In the genomic region with DNA sequence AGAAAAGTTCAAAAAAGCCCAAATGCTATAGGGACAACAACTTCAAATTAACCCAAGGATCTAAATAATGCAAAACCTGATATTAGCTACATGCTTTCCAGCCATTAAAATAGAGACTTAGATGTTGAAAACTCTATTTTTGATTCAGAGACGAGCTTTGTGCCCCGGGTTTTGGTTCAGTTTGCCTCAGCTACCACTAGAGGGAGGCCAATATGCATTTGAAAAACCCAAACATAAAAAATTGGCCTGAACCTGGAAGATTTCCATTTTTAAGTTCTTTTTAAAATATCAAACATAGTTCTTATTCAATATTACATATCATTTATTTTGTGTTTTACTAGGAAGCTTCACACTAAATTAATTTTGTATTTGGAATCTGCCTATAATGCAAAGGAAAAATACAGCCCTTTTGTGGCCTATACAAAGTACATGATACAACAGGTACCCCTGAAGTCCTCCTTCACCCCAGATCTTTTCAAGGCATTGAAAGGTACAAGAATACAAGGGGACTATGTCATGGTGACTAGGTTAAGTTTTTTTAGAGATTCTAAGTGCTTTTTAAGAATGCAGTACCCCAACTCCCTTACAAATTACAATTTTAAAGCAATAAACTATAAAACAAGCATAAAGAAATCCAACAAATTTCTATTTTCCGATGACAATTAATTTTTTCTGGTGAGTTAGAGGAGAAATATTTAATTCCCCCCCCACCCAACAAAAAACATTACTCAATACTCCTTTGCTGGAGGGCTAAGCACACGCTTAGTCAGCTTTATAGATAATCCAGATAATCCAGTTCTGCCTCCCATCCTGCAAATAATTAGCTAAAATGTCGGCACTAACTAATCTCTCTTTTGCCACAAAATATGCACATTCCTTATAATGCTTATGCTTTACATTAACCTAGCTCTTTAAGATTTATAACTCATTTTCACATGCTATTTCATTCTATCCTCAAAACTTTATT, we compare ENCODE assay signal across 8 cellular contexts.
DNase-seq lines count a peak whose midpoint lies in the region; ATAC-seq and TF ChIP-seq lines count a peak whose summit lies in the region.

No MANE protein-coding gene starts in this region.

- DNase-seq in DMS114 treated with DMSO at 0.1 percent for 48 hours (lab: John Stamatoyannopoulos, UW; ENCODE audit: unreplicated experiment) (peak; percentile 19), fibroblast of pulmonary artery (ENCODE audit: low read depth) (peak; percentile 69), prostate gland (ENCODE audit: low spot score) (peak; percentile 20)
- no peak for DNase-seq in stimulated activated naive B cell treated with anti-CD40 and anti-IgM and Interleukin-4, amounts not matched to agents 10 μg/mL and 1 μg/mL and 100 μg/mL, for 72 hours

- TF ChIP-seq CTCF in 22Rv1 (IDR thresholded peaks at IDR 0.05) (peak; percentile 90), Loucy (conservative IDR thresholded peaks at IDR 0.05; ENCODE audit: low read length) (peak; percentile 95), WI38 (IDR thresholded peaks at IDR 0.05; ENCODE audit: low read depth, low read length) (peak; percentile 86), fibroblast of pulmonary artery (IDR thresholded peaks at IDR 0.05; ENCODE audit: low read length, missing control alignments) (peak; percentile 95), prostate gland (IDR thresholded peaks at IDR 0.05) (peak; percentile 64 to 82 (median 76))

- H3K4me3 Mint-ChIP-seq in stimulated activated naive B cell treated with anti-CD40 and anti-IgM and Interleukin-4, amounts not matched to agents 10 μg/mL and 1 μg/mL and 100 μg/mL, for 72 hours, result no peak overlapping the region

- H3K79me2 ChIP-seq in Loucy (ENCODE audit: insufficient read depth, low read length), result no peaks in the 10 kb centered on the region

- H4K20me1 ChIP-seq in Loucy (ENCODE audit: insufficient read depth, low read length, poor library complexity, severe bottlenecking), result no peaks in the 10 kb centered on the region

- no peaks in the 10 kb centered on the region for H3K36me3 Mint-ChIP-seq in stimulated activated naive B cell treated with anti-CD40 and anti-IgM and Interleukin-4, amounts not matched to agents 10 μg/mL and 1 μg/mL and 100 μg/mL, for 72 hours

- H3F3A ChIP-seq in Loucy (ENCODE audit: low read depth), result no peaks in the 10 kb centered on the region

- no peak overlapping the region for H3K4me2 ChIP-seq in Loucy (ENCODE audit: low read depth, low read length, poor library complexity, severe bottlenecking)

- no peaks in the 10 kb centered on the region for H3K36me3 ChIP-seq in Loucy (ENCODE audit: insufficient read depth, low read length)
- no peaks in the 10 kb centered on the region for H3K36me3 ChIP-seq in prostate gland

- no peak overlapping the region for H2AFZ ChIP-seq in Loucy (ENCODE audit: low read length)

- no peaks in the 10 kb centered on the region for H3K9me3 Mint-ChIP-seq in stimulated activated naive B cell treated with anti-CD40 and anti-IgM and Interleukin-4, amounts not matched to agents 10 μg/mL and 1 μg/mL and 100 μg/mL, for 72 hours

- H3K9me2 ChIP-seq in Loucy (replicated peaks; ENCODE audit: low read depth, low read length), result no peaks in the 10 kb centered on the region

- H3K4me3 ChIP-seq in Loucy (ENCODE audit: low read length, poor library complexity, severe bottlenecking) (no peak overlapping the region), WI38 (ENCODE audit: low read depth, low read length) (no peak overlapping the region), fibroblast of pulmonary artery (replicated peaks; ENCODE audit: low read depth, low read length) (no peak overlapping the region), prostate gland (no peak overlapping the region)

- peaks cover 0 to 6% of the 10 kb centered on the region in 2 donors for H3K27me3 Mint-ChIP-seq in stimulated activated naive B cell treated with anti-CD40 and anti-IgM and Interleukin-4, amounts not matched to agents 10 μg/mL and 1 μg/mL and 100 μg/mL, for 72 hours

- WGBS in prostate gland, result 29% methylated on average over 5 of the region's 5 CpGs

- no peaks in the 10 kb centered on the region for H3K4me1 ChIP-seq in Loucy (ENCODE audit: insufficient read depth, low read length, poor library complexity, severe bottlenecking)
- peaks cover 3% of the 10 kb centered on the region for H3K4me1 ChIP-seq in prostate gland (replicated peaks)

- H3K27me3 ChIP-seq in Loucy (ENCODE audit: insufficient read depth, low read length, poor library complexity, severe bottlenecking) (no peaks in the 10 kb centered on the region), prostate gland (replicated peaks; ENCODE audit: insufficient read depth) (no peaks in the 10 kb centered on the region)

- intact Hi-C loops in prostate gland (cut with DNase I), result loop anchor here (5.0 kb wide), 1 partner anchor 91 kb away; no protein-coding TSS in a partner anchor

- no peaks in the 10 kb centered on the region for H3K9me3 ChIP-seq in Loucy (ENCODE audit: insufficient read depth, low read depth, low read length)
- no peaks in the 10 kb centered on the region for H3K9me3 ChIP-seq in prostate gland

- no peak for ATAC-seq in stimulated activated naive B cell treated with anti-CD40 and anti-IgM and Interleukin-4, amounts not matched to agents 10 μg/mL and 1 μg/mL and 100 μg/mL, for 72 hours (replicated peaks)
- ATAC-seq in HG02884 (IDR thresholded peaks at IDR 0.05; ENCODE audit: unreplicated experiment), result no peak

- no peaks in the 10 kb centered on the region for H3K4me1 Mint-ChIP-seq in stimulated activated naive B cell treated with anti-CD40 and anti-IgM and Interleukin-4, amounts not matched to agents 10 μg/mL and 1 μg/mL and 100 μg/mL, for 72 hours

- no peak overlapping the region for H3K9ac ChIP-seq in Loucy (ENCODE audit: low read depth, low read length, poor library complexity, severe bottlenecking)

- no peak overlapping the region for H3K27ac Mint-ChIP-seq in stimulated activated naive B cell treated with anti-CD40 and anti-IgM and Interleukin-4, amounts not matched to agents 10 μg/mL and 1 μg/mL and 100 μg/mL, for 72 hours

- peak overlapping the region; percentile 25; the same call in 1 of the 2 replicates for H3K27ac ChIP-seq in 22Rv1
- no peak overlapping the region for H3K27ac ChIP-seq in prostate gland

- no peak for TF ChIP-seq POLR2A in prostate gland (IDR thresholded peaks at IDR 0.05)
